In genomic region chr7:43708055-43708454, GRCh38 we compare ENCODE assay signal across 1 cellular context.
A peak's percentile ranks its signal among the peaks of the same experiment; 100 is the strongest.
TF ChIP-seq lines count a peak whose summit lies in the region.
"Not testable (repeated sequence)": the region's sequence is repeated elsewhere in the genome, so short reads cannot be mapped to it uniquely, and the experiment has no call there.

No MANE protein-coding gene starts in this region.

- H3K27ac ChIP-seq in HEK293 (ENCODE audit: extremely low read depth, low read depth, low read length): not testable (repeated sequence)

- H3K9me3 ChIP-seq in HEK293 (ENCODE audit: control insufficient read depth, insufficient read depth, low read depth, low read length): not testable (repeated sequence)

- POLR2A ChIA-PET in HEK293 (lab: Yijun Ruan, JAX): not testable (repeated sequence)

- H3K4me3 ChIP-seq in HEK293 (ENCODE audit: low read depth, low read length): not testable (repeated sequence)

- peaks cover 4 to 11% of the 10 kb centered on the region in 2 experiments; a peak in 2 of 3 replicates for H3K36me3 ChIP-seq in HEK293 (ENCODE audit: control insufficient read depth in 2 of 2, insufficient read depth in 1 of 2, low read length in 2 of 2)

- TF ChIP-seq CTCF in HEK293 (tag by site-specific recombination; IDR thresholded peaks at IDR 0.05): not testable (repeated sequence)

- CTCF ChIA-PET in HEK293 (lab: Yijun Ruan, JAX): not testable (repeated sequence)

- H3K4me1 ChIP-seq in HEK293 (ENCODE audit: control insufficient read depth, insufficient read depth, low read length): not testable (repeated sequence)

TF ChIP-seq in HEK293, 187 proteins besides CTCF, POLR2A, EP300 and RAD21:
- not testable (repeated sequence) for TF ChIP-seq ZNF274 (IDR thresholded peaks at IDR 0.05; ENCODE audit: low read length)
- TF ChIP-seq ZNF274 (tag by site-specific recombination; IDR thresholded peaks at IDR 0.05; ENCODE audit: borderline replicate concordance): peak; percentile 56; the same call in 1 of the 2 replicates
